In the genomic region with DNA sequence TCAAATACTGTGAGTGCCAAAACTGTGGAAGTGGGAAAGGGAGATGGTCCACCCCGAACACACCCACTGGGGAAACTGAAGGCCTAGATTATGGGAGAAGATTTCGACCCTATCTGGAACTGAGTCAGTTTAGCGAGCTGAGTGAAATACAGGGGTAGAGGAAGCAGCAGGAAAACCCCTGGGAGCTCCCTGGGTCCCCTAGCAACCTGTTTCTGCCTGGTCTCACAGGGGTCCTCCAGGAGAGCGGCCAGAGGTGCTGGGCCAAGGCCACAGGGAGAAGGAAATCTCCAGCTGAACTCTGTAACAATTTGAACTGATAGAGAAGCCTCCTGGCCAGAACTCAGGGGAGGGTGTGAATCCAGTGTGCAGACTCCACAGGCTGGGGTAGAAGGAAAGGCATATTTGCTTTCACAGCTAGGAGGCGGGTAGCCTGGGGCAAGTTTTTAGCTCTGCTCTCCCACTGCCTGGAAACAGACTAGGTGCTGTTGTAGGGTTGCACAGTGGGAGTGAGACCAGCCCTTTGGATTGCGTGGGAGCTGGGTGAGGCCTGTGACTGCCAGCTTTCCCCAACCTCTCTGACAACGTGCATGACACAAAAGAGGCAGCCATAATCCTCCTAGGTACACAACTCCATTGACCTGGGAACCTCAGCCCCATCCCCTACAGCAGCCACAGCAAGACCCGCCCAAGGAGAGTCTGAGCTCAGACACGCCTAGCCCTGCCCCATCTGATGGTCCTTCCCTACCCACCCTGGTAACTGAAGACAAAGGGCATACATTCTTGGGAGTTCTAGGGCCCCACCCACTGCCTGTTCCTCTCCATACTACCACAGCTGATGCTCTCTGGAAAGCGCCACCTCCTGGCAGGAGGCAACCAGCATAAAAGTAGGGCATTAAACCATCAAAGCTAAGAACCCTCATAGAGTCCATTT, we compare ENCODE assay signal across 9 cellular contexts.
DNase-seq lines count a peak whose midpoint lies in the region; ATAC-seq, FAIRE-seq and TF ChIP-seq lines count a peak whose summit lies in the region.
"Had no signal": no experiment of that assay in that cellular context is flagged by ENCODE, and none has a peak within 500 bp of the region (broad histone marks: within the 10 kb centered on the region; RNA-seq: fewer than 3 reads in every experiment).

No MANE protein-coding gene starts in this region.

- peak overlapping the region in 2 of 4 donors; percentile 36 to 65 for H3K27ac ChIP-seq in Peyer's patch
- H3K27ac ChIP-seq in foreskin keratinocyte = no peak overlapping the region
- H3K27ac ChIP-seq in kidney (ENCODE audit: low read depth in 2 of 2, low read length in 2 of 2) = no peak overlapping the region

- H3K9ac ChIP-seq in kidney (ENCODE audit: low read length in 2 of 2) = no peak overlapping the region

- intact Hi-C loops in kidney (cut with DNase I) = no loop called here

- H3K4me3 ChIP-seq in GM12865 (ENCODE audit: low read depth, low read length) (no peak overlapping the region), Peyer's patch (no peak overlapping the region), kidney (ENCODE audit: low read length in 2 of 2) (no peak overlapping the region)

- H3K9me3 ChIP-seq in Peyer's patch = no peaks in the 10 kb centered on the region
- H3K9me3 ChIP-seq in kidney (ENCODE audit: control insufficient read depth in 1 of 2, low read length in 2 of 2) = no peaks in the 10 kb centered on the region

- no peaks in the 10 kb centered on the region for H3K4me1 ChIP-seq in Peyer's patch
- H3K4me1 ChIP-seq in foreskin keratinocyte = peaks cover 8% of the 10 kb centered on the region
- H3K4me1 ChIP-seq in kidney (ENCODE audit: control insufficient read depth in 1 of 2, insufficient read depth in 1 of 2, low read depth in 1 of 2, low read length in 2 of 2) = no peaks in the 10 kb centered on the region

- TF ChIP-seq CTCF in GM12865 (IDR thresholded peaks at IDR 0.05; ENCODE audit: insufficient read depth, low read depth, low read length, missing control alignments) (no peak), Peyer's patch (IDR thresholded peaks at IDR 0.05) (peak in 4 of 6 experiments; percentile 7 to 71 (median 62)), foreskin keratinocyte (conservative IDR thresholded peaks at IDR 0.05) (peak; percentile 64), kidney (IDR thresholded peaks at IDR 0.05; ENCODE audit: borderline replicate concordance, extremely low read depth, insufficient read depth) (no peak)

- TF ChIP-seq POLR2A in Peyer's patch (IDR thresholded peaks at IDR 0.05) = no peak

- H3K27me3 ChIP-seq in Peyer's patch (no peaks in the 10 kb centered on the region), foreskin keratinocyte (no peaks in the 10 kb centered on the region)

- ATAC-seq in foreskin keratinocyte = peak; percentile 24

- no peak for FAIRE-seq in kidney (lab: Jason Lieb, UNC)

- in situ Hi-C loops in ACHN (cut with HindIII; ENCODE audit: low pct_ligation_motif_present, low pct_unique_long_range_greater_than_20kb, low sequenced_read_pairs) = no loop called here

- peak; percentile 17 for DNase-seq in ACHN
- peak; percentile 21 for DNase-seq in GM12865 (ENCODE audit: low read depth)
- DNase-seq in Peyer's patch = peak in 2 of 3 donors; percentile 78 to 84
- peak in 1 of 2 donors; percentile 56 for DNase-seq in foreskin keratinocyte
- DNase-seq in foreskin melanocyte = no peak
- no peak for DNase-seq in kidney
- DNase-seq in NCI-H446 treated with DMSO at 0.1 percent for 48 hours (lab: John Stamatoyannopoulos, UW) = no peak
- DNase-seq in stimulated activated CD4-positive, alpha-beta T cell treated with anti-CD3 and anti-CD28 coated beads, Interleukin-2, amount 100 ng/mL, for 48 hours = no peak
- DNase-seq: GDM1 had no signal

- no peaks in the 10 kb centered on the region for H3K36me3 ChIP-seq in Peyer's patch
- H3K36me3 ChIP-seq in kidney (ENCODE audit: control insufficient read depth in 1 of 2, insufficient read depth in 2 of 2, low read length in 2 of 2) = no peaks in the 10 kb centered on the region

Comparison
In these comparisons a context has a peak if more than half of its experiments do, and no peak if none do; other contexts are left out.
1. DNase-seq: peak in ACHN (single experiment), GM12865 (single experiment) and Peyer's patch (2 of 3); none in foreskin melanocyte (single experiment), kidney (single experiment), NCI-H446 treated with DMSO at 0.1 percent for 48 hours (single experiment) and stimulated activated CD4-positive, alpha-beta T cell treated with anti-CD3 and anti-CD28 coated beads, Interleukin-2, amount 100 ng/mL, for 48 hours (0 of 2).
2. CTCF ChIP-seq: peak in Peyer's patch (4 of 6) and foreskin keratinocyte (single experiment); none in GM12865 (single experiment) and kidney (single experiment).